8 cellular contexts compared by ENCODE assay signal in the genomic region with DNA sequence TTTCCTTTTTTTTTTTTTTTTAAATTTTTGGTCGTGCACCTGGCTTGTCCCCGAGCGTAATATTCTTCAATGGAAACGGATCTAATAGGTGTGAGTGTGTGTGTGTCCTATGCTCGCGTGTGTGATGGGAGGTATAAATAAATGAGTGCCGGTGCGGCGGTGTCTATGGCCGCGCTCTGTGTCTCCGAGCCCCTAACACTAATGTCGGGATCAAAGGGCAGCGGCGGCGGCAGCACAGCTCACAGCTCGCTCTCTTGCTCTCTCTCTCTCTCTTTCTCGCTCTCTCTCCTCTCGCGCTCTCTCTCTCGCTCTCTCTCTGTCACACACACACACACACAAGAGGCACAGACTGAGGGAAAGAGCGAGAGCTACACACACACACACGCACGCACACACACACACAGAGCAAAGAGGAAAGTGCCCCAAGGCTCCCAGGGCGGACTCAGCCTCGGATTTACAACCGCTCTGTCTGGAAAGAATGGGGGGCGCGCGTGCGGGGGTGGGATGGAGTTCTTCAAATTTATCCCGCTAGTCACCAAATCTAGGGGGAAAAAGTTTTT. TPM values are rescaled to one million over a fixed set of nuclear protein-coding genes. Genes with fewer than 3 reads are reported as not detected.
A peak's percentile ranks its signal among the peaks of the same experiment; 100 is the strongest.
DNase-seq lines count a peak whose midpoint lies in the region; ATAC-seq, FAIRE-seq and TF ChIP-seq lines count a peak whose summit lies in the region.

Gene ZNF827 (minus strand): TSS at position 206 of the 560 bp plus-strand sequence. CDS start 416 bp downstream, outside the sequence.

- ATAC-seq in HG02759 (IDR thresholded peaks at IDR 0.05; ENCODE audit: unreplicated experiment) (peak; percentile 30), right lobe of liver (peak; percentile 50 to 71 (median 58))

- DNase-seq in GM12891 (ENCODE audit: insufficient read length, low spot score) (no peak), NCI-H2171 (lab: John Stamatoyannopoulos, UW) (peak; percentile 24), right lobe of liver (peak; percentile 43 to 66 (median 51)), AML-193 (lab: John Stamatoyannopoulos, UW) (no peak)
- peak; percentile 55 to 61 for DNase-seq in activated CD4-positive, alpha-beta T cell treated with anti-CD3 and anti-CD28 coated beads, Interleukin-2, amount 50 U/mL, for 48 hours
- peak; percentile 37 to 47 for DNase-seq in stimulated activated CD4-positive, alpha-beta T cell treated with anti-CD3 and anti-CD28 coated beads, Interleukin-4, amount 100 ng/mL, for 48 hours (ENCODE audit: low read depth in 2 of 2)

- 3% methylated on average over 28 of the region's 32 CpGs for WGBS in right lobe of liver (ENCODE audit: insufficient coverage, low coverage, low lambda C conversion rate, missing lambda C conversion rate)

- TF ChIP-seq POLR2A in GM12891 (IDR thresholded peaks at IDR 0.05; ENCODE audit: low read depth, low read length) (peak; percentile 31; the same call in 1 of the 2 replicates), right lobe of liver (IDR thresholded peaks at IDR 0.05) (no peak)

- H3K9me3 ChIP-seq in duodenal mucosa (ENCODE audit: control insufficient read depth in 1 of 2, low read length in 2 of 2) (no peaks in the 10 kb centered on the region), right lobe of liver (no peaks in the 10 kb centered on the region)

- H3K27me3 ChIP-seq in duodenal mucosa (ENCODE audit: control insufficient read depth in 1 of 2, insufficient read depth in 2 of 2, low read length in 2 of 2) (no peaks in the 10 kb centered on the region), right lobe of liver (peaks cover 0 to 3% of the 10 kb centered on the region in 2 donors)

- no peak for TF ChIP-seq CTCF in right lobe of liver (IDR thresholded peaks at IDR 0.05)

- H3K27ac ChIP-seq in duodenal mucosa (ENCODE audit: low read depth, low read length) (peak within 1 kb of the TSS; percentile 84), right lobe of liver (peak within 1 kb of the TSS in 1 of 3 donors; percentile 47)

- peaks cover 15 to 17% of the 10 kb centered on the region in 2 donors for H3K4me1 ChIP-seq in duodenal mucosa (ENCODE audit: control insufficient read depth in 1 of 2, insufficient read depth in 2 of 2, low read length in 2 of 2)
- no peaks in the 10 kb centered on the region for H3K4me1 ChIP-seq in right lobe of liver

- no peaks in the 10 kb centered on the region for H3K36me3 ChIP-seq in duodenal mucosa (ENCODE audit: control insufficient read depth in 1 of 2, insufficient read depth in 2 of 2, low read length in 2 of 2)
- no peaks in the 10 kb centered on the region for H3K36me3 ChIP-seq in right lobe of liver

- peak within 1 kb of the TSS; percentile 84 to 98 for H3K9ac ChIP-seq in duodenal mucosa (ENCODE audit: low read depth in 1 of 2, low read length in 2 of 2)

- H3K4me3 ChIP-seq in duodenal mucosa (ENCODE audit: low read depth in 1 of 2, low read length in 2 of 2) (peak within 1 kb of the TSS; percentile 98 to 99), right lobe of liver (peak within 1 kb of the TSS; percentile 34 to 63 (median 56))

- peak; percentile 93 for FAIRE-seq in GM12891 (lab: Jason Lieb, UNC)

- intact Hi-C loops in right lobe of liver (cut with DNase I): no loop called here

TF ChIP-seq in GM12891, 5 proteins besides CTCF, POLR2A, EP300 and RAD21:
- peak; percentile 59 for TF ChIP-seq TAF1 (IDR thresholded peaks at IDR 0.05; ENCODE audit: low read depth, low read length)
- no peak for TF ChIP-seq PAX5 (IDR thresholded peaks at IDR 0.05; ENCODE audit: insufficient read depth, low read length, severe bottlenecking)
- no peak for TF ChIP-seq SPI1 (IDR thresholded peaks at IDR 0.05; ENCODE audit: low read depth, low read length)
- no peak for TF ChIP-seq POU2F2 (IDR thresholded peaks at IDR 0.05; ENCODE audit: low read depth, low read length)
- TF ChIP-seq POLR2AphosphoS5 (IDR thresholded peaks at IDR 0.05; ENCODE audit: low read depth, low read length): peak; percentile 38; the same call in 1 of the 2 replicates
TF ChIP-seq in GM12891: peak in this region for 2.

RNA-seq across cellular contexts. Expression of gene ZNF827, which starts in this region (rescaled TPM):
- 9.4 TPM for polyA plus RNA-seq in GM12891 (2012; ENCODE audit: low read depth, missing spikeins)
- 1 to 10 TPM in 1 of 6 experiments, under 1 TPM in 5; 0.28 to 1.6 (median 0.68) TPM for total RNA-seq in right lobe of liver

Comparison
In these comparisons a context has a peak if more than half of its experiments do, and no peak if none do; other contexts are left out.
1. DNase-seq: peak in NCI-H2171 (single experiment), activated CD4-positive, alpha-beta T cell treated with anti-CD3 and anti-CD28 coated beads, Interleukin-2, amount 50 U/mL, for 48 hours (2 of 2), right lobe of liver (3 of 3) and stimulated activated CD4-positive, alpha-beta T cell treated with anti-CD3 and anti-CD28 coated beads, Interleukin-4, amount 100 ng/mL, for 48 hours (2 of 2); none in GM12891 (single experiment) and AML-193 (0 of 2).